ENCODE assay signal across 18 cellular contexts in genomic region chr1:12634156-12634555, GRCh38. TPM values are rescaled to one million over a fixed set of nuclear protein-coding genes. Genes with fewer than 3 reads are reported as not detected.
"Had no signal": no experiment of that assay in that cellular context is flagged by ENCODE, and none has a peak within 500 bp of the region (broad histone marks: within the 10 kb centered on the region; RNA-seq: fewer than 3 reads in every experiment).

No MANE protein-coding gene starts in this region.

- H3K9me3 ChIP-seq: sigmoid colon had no signal

- H3K27ac Mint-ChIP-seq: activated naive CD8-positive, alpha-beta T cell; dendritic cell treated with granulocyte-macrophage colony-stimulating factor and Interleukin-4, amounts not matched to agents 40 ng/mL and 50 ng/mL, for 4 days; effector memory CD8-positive, alpha-beta T cell; neural progenitor cell had no signal

- H3K9me3 Mint-ChIP-seq: effector memory CD8-positive, alpha-beta T cell had no signal

- H3K27ac ChIP-seq: foreskin keratinocyte, neural progenitor cell, sigmoid colon, thoracic aorta had no signal

- H3K27me3 ChIP-seq: foreskin keratinocyte, neural progenitor cell, stomach had no signal

- H3K4me3 ChIP-seq: lung, neural progenitor cell, sigmoid colon, stomach, thoracic aorta had no signal

- ATAC-seq: effector memory CD8-positive, alpha-beta T cell; foreskin keratinocyte had no signal

- H3K4me3 Mint-ChIP-seq: activated naive CD8-positive, alpha-beta T cell; dendritic cell treated with granulocyte-macrophage colony-stimulating factor and Interleukin-4, amounts not matched to agents 40 ng/mL and 50 ng/mL, for 4 days; effector memory CD8-positive, alpha-beta T cell; neural progenitor cell had no signal

- H3K36me3 Mint-ChIP-seq: activated naive CD8-positive, alpha-beta T cell; neural progenitor cell had no signal

- H3K4me1 ChIP-seq: foreskin keratinocyte had no signal

- DNase-seq: activated CD4-positive, alpha-beta T cell treated with anti-CD3 and anti-CD28 coated beads for 48 hours; activated CD8-positive, alpha-beta memory T cell treated with anti-CD3 and anti-CD28 coated beads, Interleukin-2, amount 50 U/mL, for 48 hours; activated gamma-delta T cell treated with Interleukin-2 at 50 U/mL for 16 hours; effector memory CD8-positive, alpha-beta T cell; foreskin keratinocyte; sigmoid colon; stimulated activated CD4-positive, alpha-beta T cell treated with anti-CD3 and anti-CD28 coated beads, Interleukin-12 subunit alpha, Interleukin-12 subunit beta, amount 100 ng/mL, for 4 hours; stimulated activated CD4-positive, alpha-beta T cell treated with anti-CD3 and anti-CD28 coated beads, Interleukin-2, amount 100 ng/mL, for 24 hours; stomach had no signal

- H3K36me3 ChIP-seq: neural progenitor cell, sigmoid colon, stomach, thoracic aorta had no signal

RNA-seq across cellular contexts. Expression of gene AADACL4, which starts 9.7 kb away (rescaled TPM):
- total RNA-seq: cerebellum, foreskin keratinocyte, lung, osteocyte, pulmonary artery endothelial cell, sigmoid colon, stomach, thoracic aorta, ureter had no signal
- polyA plus RNA-seq: foreskin keratinocyte, lung, stomach had no signal
